In the genomic region with DNA sequence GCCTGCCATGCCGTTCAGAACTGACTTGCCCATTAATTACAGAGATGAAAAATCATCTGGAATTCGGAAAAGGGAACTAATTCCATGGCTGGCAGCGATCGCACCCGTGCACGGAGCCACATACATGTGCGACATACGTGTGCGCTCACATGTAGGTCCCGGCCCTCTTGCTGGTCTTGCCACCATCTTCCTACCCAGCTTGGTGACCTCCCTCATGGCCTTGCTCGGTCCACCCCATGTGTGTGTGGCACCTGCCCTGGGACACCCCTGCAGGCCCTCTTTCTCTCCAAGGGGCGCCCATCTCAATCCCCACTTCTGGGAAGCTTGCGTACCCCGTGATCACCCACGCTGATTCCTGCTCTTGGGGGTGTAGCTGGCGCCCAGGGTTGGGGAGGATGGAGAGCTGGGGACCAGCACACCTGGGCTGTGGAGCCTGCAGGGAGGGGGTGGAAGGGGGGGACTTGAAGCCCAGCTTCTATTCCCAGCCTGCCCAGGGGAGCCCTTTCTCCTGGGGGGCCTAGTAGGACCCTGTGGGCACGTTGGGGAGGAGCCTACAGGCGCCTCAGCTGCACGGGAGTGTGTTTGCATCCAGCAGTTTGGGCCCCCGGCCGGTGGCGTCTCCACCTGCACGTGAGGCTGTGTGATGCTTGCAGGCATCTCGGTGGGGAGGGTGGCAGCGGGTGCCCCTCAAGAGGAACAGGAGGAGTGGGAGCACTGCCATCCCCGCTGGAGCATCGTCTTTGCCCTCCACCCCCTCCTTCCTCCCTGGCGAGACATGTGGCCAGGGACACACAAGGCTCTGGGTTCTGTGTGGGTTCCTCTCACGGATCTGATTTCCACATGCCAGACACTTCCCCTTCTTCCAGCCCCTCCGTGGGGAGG, we compare ENCODE assay signal across 8 cellular contexts.
DNase-seq lines count a peak whose midpoint lies in the region; ATAC-seq and TF ChIP-seq lines count a peak whose summit lies in the region.
"Not testable (repeated sequence)": the region's sequence is repeated elsewhere in the genome, so short reads cannot be mapped to it uniquely, and the experiment has no call there.

No MANE protein-coding gene starts in this region.

- in situ Hi-C loops in Panc1 (cut with HindIII; ENCODE audit: low pct_unique_long_range_greater_than_20kb, low sequenced_read_pairs), result not testable (repeated sequence)

- H3K4me3 ChIP-seq in Panc1 (ENCODE audit: low read depth in 2 of 2, low read length in 2 of 2); hepatocyte; naive thymus-derived CD4-positive, alpha-beta T cell (ENCODE audit: low read length); spleen: not testable (repeated sequence)

- intact Hi-C loops in Panc1 (cut with micrococcal nuclease; ENCODE audit: unreplicated experiment); naive thymus-derived CD4-positive, alpha-beta T cell (cut with micrococcal nuclease); spleen (cut with DNase I; ENCODE audit: low total_unique reads): not testable (repeated sequence)

- not testable (repeated sequence) for H3K27me3 ChIP-seq in Panc1 (ENCODE audit: control insufficient read depth, insufficient read depth, low read length); hepatocyte; naive thymus-derived CD4-positive, alpha-beta T cell (ENCODE audit: control insufficient read depth in 2 of 2, insufficient read depth in 2 of 2, low read length in 2 of 2)
- peaks cover 0 to 17% (median 0%) of the 10 kb centered on the region in 7 donors for H3K27me3 ChIP-seq in spleen (replicated peaks in 1 of 7)

- ATAC-seq in Panc1; activated CD8-positive, alpha-beta T cell treated with anti-CD3 and anti-CD28 coated beads, Interleukin-2, amount 10 ng/mL, durations not matched to agents 7 days and 5 days; naive thymus-derived CD4-positive, alpha-beta T cell: not testable (repeated sequence)

- H3K27ac ChIP-seq in Panc1 (ENCODE audit: low read length); hepatocyte; naive thymus-derived CD4-positive, alpha-beta T cell (ENCODE audit: low read depth, low read length); spleen: not testable (repeated sequence)

- BruUV-seq in Panc1 (replicated peaks; lab: Mats Ljungman, UMichigan), result TSS peak; percentile 71

- peak overlapping the region; percentile 96 for H3K4me2 ChIP-seq in hepatocyte

- not testable (repeated sequence) for H3K27ac Mint-ChIP-seq in HFFc6; activated CD8-positive, alpha-beta T cell treated with anti-CD3 and anti-CD28 coated beads, Interleukin-2, amount 10 ng/mL, durations not matched to agents 7 days and 5 days
- H3K27ac Mint-ChIP-seq in brain, result peak overlapping the region in 3 of 5 experiments; percentile 77 to 99 (median 99)
- peak overlapping the region in 1 of 9 donors; percentile 83 for H3K27ac Mint-ChIP-seq in naive thymus-derived CD4-positive, alpha-beta T cell

- not testable (repeated sequence) for H3K36me3 ChIP-seq in Panc1 (ENCODE audit: control insufficient read depth, insufficient read depth, low read length); hepatocyte (replicated peaks; ENCODE audit: insufficient read depth, low read depth); naive thymus-derived CD4-positive, alpha-beta T cell (ENCODE audit: control insufficient read depth in 2 of 3, insufficient read depth in 3 of 3, low read length in 3 of 3); spleen

- H4K20me1 ChIP-seq in hepatocyte (ENCODE audit: insufficient read depth, poor library complexity, severe bottlenecking), result peaks cover 59% of the 10 kb centered on the region

- H2AFZ ChIP-seq in hepatocyte, result not testable (repeated sequence)

- H3K9me2 ChIP-seq in hepatocyte (replicated peaks; ENCODE audit: insufficient read depth), result not testable (repeated sequence)

- H3K9me3 ChIP-seq in Panc1 (ENCODE audit: control insufficient read depth, insufficient read depth, low read depth, low read length); hepatocyte (ENCODE audit: low read depth); naive thymus-derived CD4-positive, alpha-beta T cell (ENCODE audit: control insufficient read depth in 2 of 3, low read length in 3 of 3); spleen: not testable (repeated sequence)

- 86% methylated on average over 28 of the region's 30 CpGs for WGBS in hepatocyte (ENCODE audit: low lambda C conversion rate, missing lambda C conversion rate)
- 62 to 79% (median 66%) methylated on average over 18 to 30 of the region's 30 CpGs for WGBS in spleen, 5 donors

- not testable (repeated sequence) for H3K9me3 Mint-ChIP-seq in HFFc6; activated CD8-positive, alpha-beta T cell treated with anti-CD3 and anti-CD28 coated beads, Interleukin-2, amount 10 ng/mL, durations not matched to agents 7 days and 5 days (ENCODE audit: insufficient read depth); brain; naive thymus-derived CD4-positive, alpha-beta T cell

- TF ChIP-seq CTCF in HFFc6 (IDR thresholded peaks at IDR 0.05); Panc1 (IDR thresholded peaks at IDR 0.05); brain (conservative IDR thresholded peaks at IDR 0.05); hepatocyte (IDR thresholded peaks at IDR 0.05; ENCODE audit: poor library complexity); spleen (IDR thresholded peaks at IDR 0.05 in 8 of 11, conservative IDR thresholded peaks at IDR 0.05 in 3 of 11): not testable (repeated sequence)

- peaks cover 14% of the 10 kb centered on the region for H3K27me3 Mint-ChIP-seq in HFFc6 (ENCODE audit: insufficient read depth)
- peaks cover 32% of the 10 kb centered on the region for H3K27me3 Mint-ChIP-seq in activated CD8-positive, alpha-beta T cell treated with anti-CD3 and anti-CD28 coated beads, Interleukin-2, amount 10 ng/mL, durations not matched to agents 7 days and 5 days (ENCODE audit: low read depth)
- H3K27me3 Mint-ChIP-seq in brain, result peaks cover 12% of the 10 kb centered on the region
- peaks cover 0 to 36% (median 0%) of the 10 kb centered on the region in 5 donors for H3K27me3 Mint-ChIP-seq in naive thymus-derived CD4-positive, alpha-beta T cell

- peak overlapping the region; percentile 72; the same call in 1 of the 2 replicates for H3K4me3 Mint-ChIP-seq in HFFc6
- peak overlapping the region; percentile 37 for H3K4me3 Mint-ChIP-seq in activated CD8-positive, alpha-beta T cell treated with anti-CD3 and anti-CD28 coated beads, Interleukin-2, amount 10 ng/mL, durations not matched to agents 7 days and 5 days
- H3K4me3 Mint-ChIP-seq in brain, result peak overlapping the region; percentile 91 to 96 (median 95)
- H3K4me3 Mint-ChIP-seq in naive thymus-derived CD4-positive, alpha-beta T cell, result peak overlapping the region in 8 of 10 donors; percentile 79 to 92 (median 84)

- H3K4me1 Mint-ChIP-seq in HFFc6 (ENCODE audit: low read depth) (peaks cover 17% of the 10 kb centered on the region), brain (peaks cover 52% of the 10 kb centered on the region)
- H3K4me1 Mint-ChIP-seq in activated CD8-positive, alpha-beta T cell treated with anti-CD3 and anti-CD28 coated beads, Interleukin-2, amount 10 ng/mL, durations not matched to agents 7 days and 5 days (ENCODE audit: low read depth), result peaks cover 20% of the 10 kb centered on the region
- peaks cover 12 to 28% (median 23%) of the 10 kb centered on the region in 7 donors for H3K4me1 Mint-ChIP-seq in naive thymus-derived CD4-positive, alpha-beta T cell

- POLR2A ChIA-PET in Panc1 (lab: Charles Lee); activated CD8-positive, alpha-beta T cell treated with anti-CD3 and anti-CD28 coated beads, Interleukin-2, amount 10 ng/mL, durations not matched to agents 7 days and 5 days (lab: Charles Lee): not testable (repeated sequence)
- POLR2A ChIA-PET in naive thymus-derived CD4-positive, alpha-beta T cell (lab: Charles Lee), result interaction anchor here (0.5 to 0.6 kb wide), 2 partner anchors 16 to 86 kb away, joined by 3 to 4 read pairs; no protein-coding TSS in a partner anchor

- not testable (repeated sequence) for H3K36me3 Mint-ChIP-seq in HFFc6 (ENCODE audit: low read depth); activated CD8-positive, alpha-beta T cell treated with anti-CD3 and anti-CD28 coated beads, Interleukin-2, amount 10 ng/mL, durations not matched to agents 7 days and 5 days (ENCODE audit: low read depth); naive thymus-derived CD4-positive, alpha-beta T cell
- peaks cover 19% of the 10 kb centered on the region for H3K36me3 Mint-ChIP-seq in brain

- not testable (repeated sequence) for H3K4me1 ChIP-seq in Panc1 (ENCODE audit: control insufficient read depth, insufficient read depth, low read length); hepatocyte (ENCODE audit: insufficient read depth); naive thymus-derived CD4-positive, alpha-beta T cell (ENCODE audit: control insufficient read depth in 2 of 2, insufficient read depth in 2 of 2, low read length in 2 of 2)
- peaks cover 0 to 52% (median 22%) of the 10 kb centered on the region in 6 donors for H3K4me1 ChIP-seq in spleen

- peaks cover 72% of the 10 kb centered on the region for H3K79me2 ChIP-seq in hepatocyte

- CTCF ChIA-PET in Panc1 (lab: Charles Lee); naive thymus-derived CD4-positive, alpha-beta T cell (lab: Charles Lee): not testable (repeated sequence)
- CTCF ChIA-PET in activated CD8-positive, alpha-beta T cell treated with anti-CD3 and anti-CD28 coated beads, Interleukin-2, amount 10 ng/mL, durations not matched to agents 7 days and 5 days (lab: Charles Lee), result interaction anchor here (0.6 to 1.0 kb wide), 3 partner anchors 14 to 376 kb away, joined by 3 read pairs; a partner anchor contains a TSS

- DNase-seq in CD1c-positive myeloid dendritic cell (ENCODE audit: extremely low spot score) (peak; percentile 72), spleen (peak; percentile 71)
- not testable (repeated sequence) for DNase-seq in HFFc6; Panc1 (ENCODE audit: low read depth, low spot score); activated CD8-positive, alpha-beta T cell treated with anti-CD3 and anti-CD28 coated beads, Interleukin-2, amount 10 ng/mL, durations not matched to agents 7 days and 5 days; hepatocyte (ENCODE audit: low spot score); naive thymus-derived CD4-positive, alpha-beta T cell

- not testable (repeated sequence) for TF ChIP-seq POLR2A in spleen (IDR thresholded peaks at IDR 0.05)

Comparison
In these comparisons a context has a peak if more than half of its experiments do, and no peak if none do; other contexts are left out.
1. H3K4me3 Mint-ChIP-seq: peak in every context shown above with its lines; median percentile 95 in brain; 84 in naive thymus-derived CD4-positive, alpha-beta T cell; 72 in HFFc6; 37 in activated CD8-positive, alpha-beta T cell treated with anti-CD3 and anti-CD28 coated beads, Interleukin-2, amount 10 ng/mL, durations not matched to agents 7 days and 5 days.